1 cellular context compared by ENCODE assay signal in genomic region chrX:24005867-24006266, GRCh38.
TF ChIP-seq lines count a peak whose summit lies in the region.

No MANE protein-coding gene starts in this region.

TF ChIP-seq in GM12878, 131 proteins besides CTCF, POLR2A, EP300 and RAD21 (continued from another document):
- TF ChIP-seq E2F8 (IDR thresholded peaks at IDR 0.05; ENCODE audit: low read depth, partially characterized antibody) = no peak
- TF ChIP-seq SMC3 (IDR thresholded peaks at IDR 0.05; ENCODE audit: borderline replicate concordance, low read length) = no peak
- TF ChIP-seq POLR2AphosphoS2 (IDR thresholded peaks at IDR 0.05; ENCODE audit: low read depth, low read length) = no peak
